ENCODE assay signal across 12 cellular contexts in genomic region chr1:196912283-196912682, GRCh38. TPM values are rescaled to one million over a fixed set of nuclear protein-coding genes. Genes with fewer than 3 reads are reported as not detected.
"Had no signal": no experiment of that assay in that cellular context is flagged by ENCODE, and none has a peak within 500 bp of the region (broad histone marks: within the 10 kb centered on the region; RNA-seq: fewer than 3 reads in every experiment).

No MANE protein-coding gene starts in this region.

RNA-seq across cellular contexts. Expression of gene CFHR4, which starts 24.4 kb away (rescaled TPM):
- total RNA-seq: activated CD4-positive, alpha-beta memory T cell treated with anti-CD3 and anti-CD28 coated beads, Interleukin-2, amount 10 ng/mL, durations not matched to agents 7 days and 5 days; activated CD4-positive, alpha-beta T cell treated with anti-CD3 and anti-CD28 coated beads for 36 hours; activated CD4-positive, alpha-beta T cell treated with anti-CD3 and anti-CD28 coated beads, Interleukin-2, amount 10 ng/mL, durations not matched to agents 7 days and 5 days; activated CD8-positive, alpha-beta memory T cell treated with anti-CD3 and anti-CD28 coated beads, Interleukin-2, amount 10 ng/mL, durations not matched to agents 7 days and 5 days; activated CD8-positive, alpha-beta T cell treated with anti-CD3 and anti-CD28 coated beads, Interleukin-2, amount 10 ng/mL, durations not matched to agents 7 days and 5 days; activated naive CD8-positive, alpha-beta T cell treated with anti-CD3 and anti-CD28 coated beads, Interleukin-2, amount 10 ng/mL, durations not matched to agents 7 days and 5 days; activated T-helper 2 cell treated with anti-CD3 and anti-CD28 coated beads, Interferon-gamma antibody, Interleukin-2, Interleukin-4, amounts not matched to agents 10 μg/mL and 5 μg/mL and 100 μg/mL, durations not matched to agents 14 hours and 24 hours and 36 hours; ascending aorta; bronchial epithelial cell; cardiac muscle cell; chondrocyte had no signal
- polyA plus RNA-seq: adipose tissue, cardiac muscle cell had no signal

RNA-seq across cellular contexts. Expression of gene CFHR2, which starts 31.3 kb away (rescaled TPM):
- total RNA-seq: activated CD4-positive, alpha-beta memory T cell treated with anti-CD3 and anti-CD28 coated beads, Interleukin-2, amount 10 ng/mL, durations not matched to agents 7 days and 5 days; activated CD4-positive, alpha-beta T cell treated with anti-CD3 and anti-CD28 coated beads for 36 hours; activated CD4-positive, alpha-beta T cell treated with anti-CD3 and anti-CD28 coated beads, Interleukin-2, amount 10 ng/mL, durations not matched to agents 7 days and 5 days; activated CD8-positive, alpha-beta memory T cell treated with anti-CD3 and anti-CD28 coated beads, Interleukin-2, amount 10 ng/mL, durations not matched to agents 7 days and 5 days; activated CD8-positive, alpha-beta T cell treated with anti-CD3 and anti-CD28 coated beads, Interleukin-2, amount 10 ng/mL, durations not matched to agents 7 days and 5 days; activated naive CD8-positive, alpha-beta T cell treated with anti-CD3 and anti-CD28 coated beads, Interleukin-2, amount 10 ng/mL, durations not matched to agents 7 days and 5 days; activated T-helper 2 cell treated with anti-CD3 and anti-CD28 coated beads, Interferon-gamma antibody, Interleukin-2, Interleukin-4, amounts not matched to agents 10 μg/mL and 5 μg/mL and 100 μg/mL, durations not matched to agents 14 hours and 24 hours and 36 hours; ascending aorta; bronchial epithelial cell; cardiac muscle cell; chondrocyte had no signal
- polyA plus RNA-seq: adipose tissue, cardiac muscle cell had no signal
